25 cellular contexts compared by ENCODE assay signal in genomic region chr14:94887591-94887990, GRCh38.
"Had no signal": no experiment of that assay in that cellular context is flagged by ENCODE, and none has a peak within 500 bp of the region (broad histone marks: within the 10 kb centered on the region; RNA-seq: fewer than 3 reads in every experiment).

No MANE protein-coding gene starts in this region.

- H2AFZ ChIP-seq: hepatocyte had no signal

- H3K9me3 Mint-ChIP-seq: activated CD4-positive, alpha-beta memory T cell treated with anti-CD3 and anti-CD28 coated beads for 36 hours; activated CD4-positive, alpha-beta T cell treated with anti-CD3 and anti-CD28 coated beads, Interleukin-2, amount 10 ng/mL, durations not matched to agents 24 days and 14 days; activated naive CD4-positive, alpha-beta T cell treated with anti-CD3 and anti-CD28 coated beads, Interleukin-2, amount 50 U/mL, for 72 hours; activated T-cell treated with anti-CD3 and anti-CD28 coated beads, Interleukin-2, amount 50 U/mL, for 4 hours; activated T-helper 17 cell treated with anti-CD3 and anti-CD28 coated beads, Interleukin-2, amount 50 U/mL, for 72 hours; mesothelial cell of epicardium; naive thymus-derived CD8-positive, alpha-beta T cell; T-helper 1 cell treated with Interleukin-12 subunit alpha and Interleukin-12 subunit beta and Interleukin-4 antibody, amounts not matched to agents 30 μg/mL and 1 μg/mL, for 36 hours had no signal

- H3K4me1 Mint-ChIP-seq: activated CD4-positive, alpha-beta T cell treated with anti-CD3 and anti-CD28 coated beads, Interleukin-2, amount 10 ng/mL, durations not matched to agents 24 days and 14 days; activated T-helper 17 cell treated with anti-CD3 and anti-CD28 coated beads, Interleukin-2, amount 50 U/mL, for 72 hours; naive thymus-derived CD8-positive, alpha-beta T cell had no signal

- H3K36me3 ChIP-seq: colonic mucosa, gastroesophageal sphincter, left ventricle myocardium inferior, vagina, WERI-Rb-1 had no signal

- H3K4me3 ChIP-seq: colonic mucosa, gastroesophageal sphincter, hepatocyte, left ventricle myocardium inferior, testis, vagina had no signal

- H3K4me2 ChIP-seq: hepatocyte had no signal

- H3K4me1 ChIP-seq: colonic mucosa, gastroesophageal sphincter, left ventricle myocardium inferior, testis, vagina had no signal

- DNase-seq: activated CD4-positive, alpha-beta memory T cell treated with anti-CD3 and anti-CD28 coated beads for 36 hours; activated CD4-positive, alpha-beta T cell treated with anti-CD3 and anti-CD28 coated beads, Interleukin-2, amount 10 ng/mL, durations not matched to agents 24 days and 14 days; activated CD4-positive, CD25-positive, alpha-beta regulatory T cell treated with anti-CD3 and anti-CD28 coated beads, Interleukin-2, amount 50 U/mL, for 72 hours; activated CD8-positive, alpha-beta memory T cell treated with anti-CD3 and anti-CD28 coated beads, Interleukin-2, amount 50 U/mL, for 48 hours; activated naive CD4-positive, alpha-beta T cell; activated T-cell treated with anti-CD3 and anti-CD28 coated beads, Interleukin-2, amount 50 U/mL, for 4 hours; effector memory CD4-positive, alpha-beta T cell; islet precursor cell; left ventricle myocardium inferior; naive thymus-derived CD8-positive, alpha-beta T cell; right cardiac atrium; stimulated activated CD4-positive, alpha-beta T cell treated with anti-CD3 and anti-CD28 coated beads, Interleukin-4, amount 100 ng/mL, for 1 hour; stimulated activated naive CD8-positive, alpha-beta T cell treated with anti-CD3 and anti-CD28 coated beads, Interleukin-15, Interleukin-2, amounts not matched to agents 100 U/mL and 50 U/mL, for 24 hours; T-helper 9 cell; trophoblast cell; WERI-Rb-1 had no signal

- H3K27ac ChIP-seq: colonic mucosa, gastroesophageal sphincter, hepatocyte, left ventricle myocardium inferior, testis, vagina had no signal

- H3K36me3 Mint-ChIP-seq: activated CD4-positive, alpha-beta memory T cell treated with anti-CD3 and anti-CD28 coated beads for 36 hours; activated naive CD4-positive, alpha-beta T cell treated with anti-CD3 and anti-CD28 coated beads, Interleukin-2, amount 50 U/mL, for 72 hours; mesothelial cell of epicardium; naive thymus-derived CD8-positive, alpha-beta T cell had no signal

- ATAC-seq: activated naive CD4-positive, alpha-beta T cell treated with anti-CD3 and anti-CD28 coated beads, Interleukin-2, amount 50 U/mL, for 72 hours; activated T-cell treated with anti-CD3 and anti-CD28 coated beads, Interleukin-2, amount 50 U/mL, for 4 hours; activated T-helper 17 cell treated with anti-CD3 and anti-CD28 coated beads, Interleukin-2, amount 50 U/mL, for 72 hours; gastroesophageal sphincter; naive thymus-derived CD8-positive, alpha-beta T cell; right cardiac atrium; stimulated activated naive CD8-positive, alpha-beta T cell treated with anti-CD3 and anti-CD28 coated beads, Interleukin-15, Interleukin-2, amounts not matched to agents 100 U/mL and 50 U/mL, for 24 hours had no signal

- H3K79me2 ChIP-seq: hepatocyte had no signal

- H3K27ac Mint-ChIP-seq: activated CD4-positive, alpha-beta memory T cell treated with anti-CD3 and anti-CD28 coated beads for 36 hours; activated CD4-positive, alpha-beta T cell treated with anti-CD3 and anti-CD28 coated beads, Interleukin-2, amount 10 ng/mL, durations not matched to agents 24 days and 14 days; activated naive CD4-positive, alpha-beta T cell treated with anti-CD3 and anti-CD28 coated beads, Interleukin-2, amount 50 U/mL, for 72 hours; activated T-helper 17 cell treated with anti-CD3 and anti-CD28 coated beads, Interleukin-2, amount 50 U/mL, for 72 hours; mesothelial cell of epicardium; naive thymus-derived CD8-positive, alpha-beta T cell; T-helper 1 cell treated with Interleukin-12 subunit alpha and Interleukin-12 subunit beta and Interleukin-4 antibody, amounts not matched to agents 30 μg/mL and 1 μg/mL, for 36 hours had no signal

- H3K9me3 ChIP-seq: colonic mucosa, gastroesophageal sphincter, left ventricle myocardium inferior, testis, vagina had no signal

- H3K27me3 Mint-ChIP-seq: activated CD4-positive, alpha-beta memory T cell treated with anti-CD3 and anti-CD28 coated beads for 36 hours; activated CD4-positive, alpha-beta T cell treated with anti-CD3 and anti-CD28 coated beads, Interleukin-2, amount 10 ng/mL, durations not matched to agents 24 days and 14 days had no signal

- H3K4me3 Mint-ChIP-seq: activated CD4-positive, alpha-beta memory T cell treated with anti-CD3 and anti-CD28 coated beads for 36 hours; activated CD4-positive, alpha-beta T cell treated with anti-CD3 and anti-CD28 coated beads, Interleukin-2, amount 10 ng/mL, durations not matched to agents 24 days and 14 days; activated T-cell treated with anti-CD3 and anti-CD28 coated beads, Interleukin-2, amount 50 U/mL, for 4 hours; activated T-helper 17 cell treated with anti-CD3 and anti-CD28 coated beads, Interleukin-2, amount 50 U/mL, for 72 hours; mesothelial cell of epicardium; naive thymus-derived CD8-positive, alpha-beta T cell; T-helper 1 cell treated with Interleukin-12 subunit alpha and Interleukin-12 subunit beta and Interleukin-4 antibody, amounts not matched to agents 30 μg/mL and 1 μg/mL, for 36 hours had no signal

- H3K27me3 ChIP-seq: colonic mucosa, gastroesophageal sphincter, hepatocyte, testis, vagina had no signal
